In genomic region chr12:105775351-105775750, GRCh38 we compare ENCODE assay signal across 13 cellular contexts.
A peak's percentile ranks its signal among the peaks of the same experiment; 100 is the strongest.
DNase-seq lines count a peak whose midpoint lies in the region; TF ChIP-seq lines count a peak whose summit lies in the region.
"Had no signal": no experiment of that assay in that cellular context is flagged by ENCODE, and none has a peak within 500 bp of the region (broad histone marks: within the 10 kb centered on the region; RNA-seq: fewer than 3 reads in every experiment).

No MANE protein-coding gene starts in this region.

- H3K27me3 Mint-ChIP-seq in nephron progenitor cell (ENCODE audit: low read depth, poor library complexity), result peaks cover 3% of the 10 kb centered on the region

- DNase-seq in DMS53 treated with DMSO at 0.1 percent for 48 hours (lab: John Stamatoyannopoulos, UW; ENCODE audit: unreplicated experiment) (peak; percentile 36), NCI-H187 (lab: John Stamatoyannopoulos, UW) (peak; percentile 56 to 81), epithelial cell of proximal tubule (ENCODE audit: low read depth) (no peak), nephron progenitor cell (no peak), hypothalamus (lab: John Stamatoyannopoulos, UW) (no peak), substantia nigra (lab: John Stamatoyannopoulos, UW) (no peak), HUDEP-2 (lab: John Stamatoyannopoulos, UW; ENCODE audit: unreplicated experiment in 76 of 76) (no peak), ureter (ENCODE audit: low spot score) (no peak)
- DNase-seq: activated T-cell treated with anti-CD3 and anti-CD28 coated beads, Interleukin-2, amount 50 U/mL, for 48 hours; gastrocnemius medialis; NCI-H2107; right cardiac atrium; SHP77 treated with DMSO at 0.1 percent for 48 hours had no signal

- H3K4me1 Mint-ChIP-seq in nephron progenitor cell, result peaks cover 38% of the 10 kb centered on the region

- H3K27ac Mint-ChIP-seq in nephron progenitor cell, result no peak overlapping the region

- no peak overlapping the region for H3K4me3 ChIP-seq in epithelial cell of proximal tubule (ENCODE audit: low read depth, low read length)
- H3K4me3 ChIP-seq: gastrocnemius medialis had no signal

- TF ChIP-seq CTCF in epithelial cell of proximal tubule (conservative IDR thresholded peaks at IDR 0.05; ENCODE audit: low read depth, low read length) (peak; percentile 13), nephron progenitor cell (IDR thresholded peaks at IDR 0.05) (no peak)

- peaks cover 5% of the 10 kb centered on the region for H3K36me3 Mint-ChIP-seq in nephron progenitor cell (ENCODE audit: low read depth)

- H3K27ac ChIP-seq in substantia nigra (ENCODE audit: low read depth, low read length, poor library complexity, severe bottlenecking), result no peak overlapping the region
- H3K27ac ChIP-seq: gastrocnemius medialis had no signal

- peak overlapping the region; percentile 55 for H3K4me3 Mint-ChIP-seq in nephron progenitor cell

- peaks cover 10% of the 10 kb centered on the region for H3K9me3 Mint-ChIP-seq in nephron progenitor cell

Comparison
In these comparisons a context has a peak if more than half of its experiments do, and no peak if none do; other contexts are left out.
1. DNase-seq: peak in DMS53 treated with DMSO at 0.1 percent for 48 hours (single experiment) and NCI-H187 (2 of 2); none in epithelial cell of proximal tubule (single experiment), nephron progenitor cell (single experiment), hypothalamus (0 of 51), substantia nigra (0 of 49), HUDEP-2 (0 of 76) and ureter (single experiment).